Comparison of ENCODE assay signal across 1 cellular context in genomic region chr14:88045705-88046104, GRCh38.
TF ChIP-seq lines count a peak whose summit lies in the region.

No MANE protein-coding gene starts in this region.

TF ChIP-seq in HepG2, 621 proteins besides CTCF, POLR2A, EP300 and RAD21:
- TF ChIP-seq ZFP36L2 (CRISPR knock-in tag; IDR thresholded peaks at IDR 0.05): no peak
- TF ChIP-seq, protein P1, sequence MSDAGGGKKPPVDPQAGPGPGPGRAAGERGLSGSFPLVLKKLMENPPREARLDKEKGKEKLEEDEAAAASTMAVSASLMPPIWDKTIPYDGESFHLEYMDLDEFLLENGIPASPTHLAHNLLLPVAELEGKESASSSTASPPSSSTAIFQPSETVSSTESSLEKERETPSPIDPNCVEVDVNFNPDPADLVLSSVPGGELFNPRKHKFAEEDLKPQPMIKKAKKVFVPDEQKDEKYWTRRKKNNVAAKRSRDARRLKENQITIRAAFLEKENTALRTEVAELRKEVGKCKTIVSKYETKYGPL (CRISPR knock-in tag; IDR thresholded peaks at IDR 0.05): no peak
- TF ChIP-seq ZUFSP (CRISPR knock-in tag; IDR thresholded peaks at IDR 0.05; ENCODE audit: borderline replicate concordance): no peak
- TF ChIP-seq RARA (CRISPR knock-in tag; IDR thresholded peaks at IDR 0.05): no peak
- TF ChIP-seq ATF4 (CRISPR knock-in tag; IDR thresholded peaks at IDR 0.05): no peak
- TF ChIP-seq ZNF343 (CRISPR knock-in tag; IDR thresholded peaks at IDR 0.05): no peak
- no peak for TF ChIP-seq AGO1 (IDR thresholded peaks at IDR 0.05; ENCODE audit: low read depth, low read length, poor library complexity, severe bottlenecking)
- TF ChIP-seq ZNF850 (CRISPR knock-in tag; conservative IDR thresholded peaks at IDR 0.05): no peak
- no peak for TF ChIP-seq NR2F6 (IDR thresholded peaks at IDR 0.05)
- no peak for TF ChIP-seq NR2F6 (CRISPR knock-in tag; IDR thresholded peaks at IDR 0.05)
- no peak for TF ChIP-seq CBX5 (CRISPR knock-in tag; IDR thresholded peaks at IDR 0.05; ENCODE audit: borderline replicate concordance)
TF ChIP-seq in HepG2: peak in this region for 0.
